ENCODE assay signal across 8 cellular contexts in the genomic region with DNA sequence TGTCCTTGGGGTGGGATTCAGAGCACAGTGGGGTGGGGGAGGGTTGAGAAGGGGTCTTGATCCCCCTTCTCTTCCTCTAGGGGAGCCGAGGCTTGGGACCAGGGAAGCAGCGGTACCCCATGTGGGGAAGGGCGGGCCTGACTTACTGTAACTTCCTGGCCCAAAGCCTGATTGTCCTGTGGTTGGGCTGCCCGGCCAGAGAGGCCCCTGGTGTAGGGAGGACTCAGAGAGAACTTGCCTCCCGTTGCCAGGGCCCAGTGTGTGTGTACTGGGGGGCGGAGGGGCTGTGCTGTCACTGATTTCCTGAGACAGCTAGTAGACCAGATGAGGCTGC. TPM values are rescaled to one million over a fixed set of nuclear protein-coding genes. Genes with fewer than 3 reads are reported as not detected.
DNase-seq lines count a peak whose midpoint lies in the region; ATAC-seq and TF ChIP-seq lines count a peak whose summit lies in the region.

No MANE protein-coding gene starts in this region.

- WGBS in mesenchymal stem cell: 9% methylated on average over 6 of the region's 6 CpGs

- BruUV-seq in Panc1 (replicated peaks; lab: Mats Ljungman, UMichigan): no TSS peak

- H3K4me3 ChIP-seq in Panc1 (ENCODE audit: low read depth in 2 of 2, low read length in 2 of 2) (peak overlapping the region in 1 of 2 experiments; percentile 47; a peak in 2 of 4 replicates), mesenchymal stem cell (ENCODE audit: insufficient read depth in 1 of 2, low read depth in 1 of 2, low read length in 2 of 2) (peak overlapping the region in 1 of 2 experiments; percentile 71)

- no peak for TF ChIP-seq CTCF in Panc1 (IDR thresholded peaks at IDR 0.05)

- no peaks in the 10 kb centered on the region for H3K79me1 ChIP-seq in mesenchymal stem cell (replicated peaks; ENCODE audit: low read length, poor library complexity, severe bottlenecking)

- H2BK120ac ChIP-seq in mesenchymal stem cell (ENCODE audit: low read depth, low read length): peak overlapping the region; percentile 95

- peak overlapping the region; percentile 91 for H4K91ac ChIP-seq in mesenchymal stem cell (ENCODE audit: low read length)

- peak overlapping the region; percentile 92 to 94 for H3K4ac ChIP-seq in mesenchymal stem cell (ENCODE audit: low read depth in 1 of 2, low read length in 2 of 2)

- peak overlapping the region; percentile 95 to 100 for H2BK12ac ChIP-seq in mesenchymal stem cell (ENCODE audit: low read length in 2 of 2)

- H3K27me3 ChIP-seq in Panc1 (ENCODE audit: control insufficient read depth, insufficient read depth, low read length): no peaks in the 10 kb centered on the region
- H3K27me3 ChIP-seq in mesenchymal stem cell (ENCODE audit: control insufficient read depth in 1 of 2, insufficient read depth in 1 of 2, low read length in 2 of 2): no peaks in the 10 kb centered on the region

- intact Hi-C loops in Panc1 (cut with micrococcal nuclease; ENCODE audit: unreplicated experiment): no loop called here

- peak overlapping the region; percentile 90 for H3K27ac ChIP-seq in Panc1 (ENCODE audit: low read length)
- H3K27ac ChIP-seq in cingulate gyrus (ENCODE audit: low read depth, low read length): peak overlapping the region; percentile 65
- peak overlapping the region; percentile 96 for H3K27ac ChIP-seq in mesenchymal stem cell (ENCODE audit: low read length, poor library complexity, severe bottlenecking)

- CTCF ChIA-PET in Panc1 (lab: Charles Lee): interaction anchor here (0.6 kb wide), 1 partner anchor 14 kb away, joined by 10 read pairs; no protein-coding TSS in a partner anchor

- in situ Hi-C loops in Panc1 (cut with HindIII; ENCODE audit: low pct_unique_long_range_greater_than_20kb, low sequenced_read_pairs): no loop called here

- H3K36me3 ChIP-seq in Panc1 (ENCODE audit: control insufficient read depth, insufficient read depth, low read length) (no peaks in the 10 kb centered on the region), mesenchymal stem cell (ENCODE audit: control insufficient read depth in 1 of 2, insufficient read depth in 2 of 2, low read depth in 1 of 2, low read length in 2 of 2) (no peaks in the 10 kb centered on the region)

- H3K23ac ChIP-seq in mesenchymal stem cell (ENCODE audit: low read length in 2 of 2): no peak overlapping the region

- DNase-seq in GM03348 (ENCODE audit: low spot score): peak; percentile 93
- no peak for DNase-seq in Panc1 (ENCODE audit: low read depth, low spot score)
- peak; percentile 93 for DNase-seq in mesenchymal stem cell
- DNase-seq in NCI-H1417 treated with DMSO at 0.1 percent for 48 hours (lab: John Stamatoyannopoulos, UW): no peak

- peak overlapping the region; percentile 31 for H2BK15ac ChIP-seq in mesenchymal stem cell (ENCODE audit: low read depth, poor library complexity, severe bottlenecking)

- peak overlapping the region; percentile 59 for H4K8ac ChIP-seq in mesenchymal stem cell (ENCODE audit: low read length)

- peak overlapping the region; percentile 44 for H3K4me2 ChIP-seq in mesenchymal stem cell (ENCODE audit: low read length, poor library complexity, severe bottlenecking)

- ATAC-seq in Panc1 (peak; percentile 61), GM21576 (IDR thresholded peaks at IDR 0.05; ENCODE audit: unreplicated experiment) (no peak), GM21528 (IDR thresholded peaks at IDR 0.05; ENCODE audit: low FRiP score, unreplicated experiment) (no peak), HG03378 (IDR thresholded peaks at IDR 0.05; ENCODE audit: unreplicated experiment) (no peak)

- peak overlapping the region; percentile 99 for H3K18ac ChIP-seq in mesenchymal stem cell (ENCODE audit: low read depth in 1 of 2, low read length in 2 of 2)

- peak overlapping the region; percentile 93 for H2BK5ac ChIP-seq in mesenchymal stem cell (ENCODE audit: low read depth, low read length, poor library complexity, severe bottlenecking)

- peak overlapping the region; percentile 92 for H3K9ac ChIP-seq in mesenchymal stem cell (ENCODE audit: low read length)

- no peak overlapping the region for H3K14ac ChIP-seq in mesenchymal stem cell (ENCODE audit: low read length in 2 of 2)

- H2AK5ac ChIP-seq in mesenchymal stem cell (ENCODE audit: low read length, severe bottlenecking): peak overlapping the region; percentile 96

- H3K4me1 ChIP-seq in Panc1 (ENCODE audit: control insufficient read depth, insufficient read depth, low read length): peaks cover 58% of the 10 kb centered on the region
- peaks cover 36% of the 10 kb centered on the region for H3K4me1 ChIP-seq in mesenchymal stem cell (ENCODE audit: control insufficient read depth, insufficient read depth, low read depth, low read length)

- H3K9me3 ChIP-seq in Panc1 (ENCODE audit: control insufficient read depth, insufficient read depth, low read depth, low read length): no peaks in the 10 kb centered on the region
- no peaks in the 10 kb centered on the region for H3K9me3 ChIP-seq in mesenchymal stem cell (ENCODE audit: control insufficient read depth, low read length)

- no peak overlapping the region for H2AFZ ChIP-seq in mesenchymal stem cell (ENCODE audit: low read depth, low read length)

- POLR2A ChIA-PET in Panc1 (lab: Charles Lee): interaction anchor here (1.2 kb wide), 1 partner anchor 13 kb away, joined by 3 read pairs; no protein-coding TSS in a partner anchor

RNA-seq across cellular contexts. Expression of a gene that starts 16.8 kb away (rescaled TPM):
- total RNA-seq in Panc1 (2021; ENCODE audit: unreplicated experiment): 53.1 TPM
- polyA plus RNA-seq in Panc1 (2012; ENCODE audit: insufficient read length): 30.5 TPM
- polyA plus RNA-seq in mesenchymal stem cell (2013, experiment 1 of 2): 64.5 TPM
- 62.3 TPM for polyA plus RNA-seq in mesenchymal stem cell (2013, experiment 2 of 2)

RNA-seq across cellular contexts. Expression of a gene that starts 35.4 kb away (rescaled TPM):
- total RNA-seq in Panc1 (2021; ENCODE audit: unreplicated experiment): 47.5 TPM
- polyA plus RNA-seq in Panc1 (2012; ENCODE audit: insufficient read length): 40.3 TPM
- 21.8 TPM for polyA plus RNA-seq in mesenchymal stem cell (2013, experiment 1 of 2)
- polyA plus RNA-seq in mesenchymal stem cell (2013, experiment 2 of 2): 22.1 TPM

Comparison
In these comparisons a context has a peak if more than half of its experiments do, and no peak if none do; other contexts are left out.
1. DNase-seq: peak in GM03348 (single experiment) and mesenchymal stem cell (single experiment); none in Panc1 (single experiment) and NCI-H1417 treated with DMSO at 0.1 percent for 48 hours (single experiment).
2. Peak in every context shown above with its lines, with median percentiles within 50 percentile points of each other: H3K27ac ChIP-seq.